ENCODE assay signal across 24 cellular contexts in the genomic region with DNA sequence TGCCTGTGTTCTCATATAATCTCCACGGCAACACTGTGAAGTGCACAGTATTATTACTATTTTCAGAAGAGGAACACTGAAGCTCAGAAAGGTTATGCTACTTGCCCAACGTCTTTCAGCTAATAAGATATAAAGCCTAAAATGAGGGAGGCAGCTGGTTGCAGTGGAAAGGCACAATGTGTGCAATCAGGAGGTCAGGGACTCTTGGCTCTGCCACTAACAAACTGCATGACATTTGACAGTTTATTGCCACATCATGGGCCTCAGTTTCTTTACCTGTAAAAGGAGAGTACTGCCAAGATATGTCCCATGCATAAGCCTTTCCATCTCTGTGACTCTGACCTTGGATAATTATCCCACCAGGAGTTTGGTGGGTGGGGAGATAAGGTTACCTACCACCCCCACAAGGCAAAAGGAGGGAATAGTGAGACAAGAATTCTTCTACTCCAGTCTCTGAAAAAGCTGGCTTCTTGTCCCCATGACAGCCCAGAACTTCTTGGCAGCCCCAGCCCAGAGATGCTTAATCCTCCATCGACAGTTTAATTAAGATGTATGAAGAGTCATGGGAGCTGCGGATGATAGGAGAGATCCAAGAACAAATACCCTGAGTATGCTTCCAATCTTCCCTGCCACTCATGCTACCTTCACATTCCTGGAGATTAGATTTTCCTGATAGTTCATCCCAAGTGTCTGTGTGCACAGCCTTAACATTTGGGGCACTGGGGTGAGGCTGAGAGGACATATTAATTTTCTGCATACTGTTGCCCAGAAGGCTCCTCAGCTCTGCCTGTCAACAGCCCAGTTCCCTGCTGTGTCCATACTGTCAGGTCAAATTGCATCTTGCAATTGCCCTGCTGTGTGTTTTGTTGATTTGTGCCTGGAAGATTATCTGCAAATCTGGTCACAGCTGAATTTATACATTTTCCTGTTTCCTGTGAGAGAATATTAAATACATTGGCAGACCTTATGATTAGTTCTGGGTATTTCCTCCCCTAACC.
"Had no signal": no experiment of that assay in that cellular context is flagged by ENCODE, and none has a peak within 500 bp of the region (broad histone marks: within the 10 kb centered on the region; RNA-seq: fewer than 3 reads in every experiment).

No MANE protein-coding gene starts in this region.

- H3K36me3 Mint-ChIP-seq: activated CD8-positive, alpha-beta memory T cell treated with anti-CD3 and anti-CD28 coated beads, Interleukin-2, amount 10 ng/mL, durations not matched to agents 7 days and 5 days; activated naive CD4-positive, alpha-beta T cell treated with anti-CD3 and anti-CD28 coated beads, Interleukin-2, amount 10 ng/mL, durations not matched to agents 7 days and 5 days; memory B cell had no signal

- H3K27me3 Mint-ChIP-seq: activated CD4-positive, alpha-beta memory T cell treated with anti-CD3 and anti-CD28 coated beads, Interleukin-2, amount 10 ng/mL, durations not matched to agents 7 days and 5 days; activated CD4-positive, alpha-beta T cell treated with anti-CD3 and anti-CD28 coated beads, Interleukin-2, amount 10 ng/mL, durations not matched to agents 24 days and 14 days; activated CD8-positive, alpha-beta memory T cell treated with anti-CD3 and anti-CD28 coated beads, Interleukin-2, amount 10 ng/mL, durations not matched to agents 7 days and 5 days; activated naive CD4-positive, alpha-beta T cell treated with anti-CD3 and anti-CD28 coated beads, Interleukin-2, amount 10 ng/mL, durations not matched to agents 7 days and 5 days; dendritic cell treated with granulocyte-macrophage colony-stimulating factor and Interleukin-4, amounts not matched to agents 40 ng/mL and 50 ng/mL, for 4 days had no signal

- H3K27ac Mint-ChIP-seq: activated CD4-positive, alpha-beta memory T cell treated with anti-CD3 and anti-CD28 coated beads, Interleukin-2, amount 10 ng/mL, durations not matched to agents 7 days and 5 days; activated CD4-positive, alpha-beta T cell treated with anti-CD3 and anti-CD28 coated beads, Interleukin-2, amount 10 ng/mL, durations not matched to agents 24 days and 14 days; activated CD8-positive, alpha-beta memory T cell treated with anti-CD3 and anti-CD28 coated beads, Interleukin-2, amount 10 ng/mL, durations not matched to agents 7 days and 5 days; activated naive CD4-positive, alpha-beta T cell treated with anti-CD3 and anti-CD28 coated beads, Interleukin-2, amount 10 ng/mL, durations not matched to agents 7 days and 5 days; dendritic cell treated with granulocyte-macrophage colony-stimulating factor and Interleukin-4, amounts not matched to agents 40 ng/mL and 50 ng/mL, for 4 days; memory B cell; nephron; T-helper 2 cell treated with Interferon-gamma antibody and Interleukin-4, amounts not matched to agents 5 μg/mL and 100 μg/mL, for 36 hours; type B pancreatic cell had no signal

- H3K4me1 Mint-ChIP-seq: activated CD4-positive, alpha-beta memory T cell treated with anti-CD3 and anti-CD28 coated beads, Interleukin-2, amount 10 ng/mL, durations not matched to agents 7 days and 5 days; activated CD4-positive, alpha-beta T cell treated with anti-CD3 and anti-CD28 coated beads, Interleukin-2, amount 10 ng/mL, durations not matched to agents 24 days and 14 days; activated CD8-positive, alpha-beta memory T cell treated with anti-CD3 and anti-CD28 coated beads, Interleukin-2, amount 10 ng/mL, durations not matched to agents 7 days and 5 days; activated naive CD4-positive, alpha-beta T cell treated with anti-CD3 and anti-CD28 coated beads, Interleukin-2, amount 10 ng/mL, durations not matched to agents 7 days and 5 days; memory B cell had no signal

- H3K9me3 ChIP-seq: heart right ventricle, thoracic aorta had no signal

- H3K27ac ChIP-seq: heart right ventricle, spleen, thoracic aorta, VCaP had no signal

- DNase-seq: activated CD4-positive, alpha-beta memory T cell treated with anti-CD3 and anti-CD28 coated beads, Interleukin-2, amount 10 ng/mL, durations not matched to agents 7 days and 5 days; activated CD4-positive, alpha-beta T cell treated with anti-CD3 and anti-CD28 coated beads, Interleukin-2, amount 10 ng/mL, durations not matched to agents 24 days and 14 days; activated CD8-positive, alpha-beta memory T cell treated with anti-CD3 and anti-CD28 coated beads, Interleukin-2, amount 10 ng/mL, durations not matched to agents 7 days and 5 days; activated effector memory CD4-positive, alpha-beta T cell treated with anti-CD3 and anti-CD28 coated beads, Interleukin-2, amount 50 U/mL, for 16 hours; activated naive CD4-positive, alpha-beta T cell treated with anti-CD3 and anti-CD28 coated beads, Interleukin-2, amount 10 ng/mL, durations not matched to agents 7 days and 5 days; activated T-cell treated with anti-CD3 and anti-CD28 coated beads for 4 hours; amygdala; effector CD4-positive, alpha-beta T cell; foreskin fibroblast; heart right ventricle; islet precursor cell; left cardiac atrium; nucleus accumbens; spleen; stimulated activated CD4-positive, alpha-beta T cell treated with anti-CD3 and anti-CD28 coated beads, Interleukin-4, amount 100 ng/mL, for 1 hour; stimulated activated naive CD4-positive, alpha-beta T cell had no signal

- H3K4me3 Mint-ChIP-seq: activated CD4-positive, alpha-beta memory T cell treated with anti-CD3 and anti-CD28 coated beads, Interleukin-2, amount 10 ng/mL, durations not matched to agents 7 days and 5 days; activated CD4-positive, alpha-beta T cell treated with anti-CD3 and anti-CD28 coated beads, Interleukin-2, amount 10 ng/mL, durations not matched to agents 24 days and 14 days; activated CD8-positive, alpha-beta memory T cell treated with anti-CD3 and anti-CD28 coated beads, Interleukin-2, amount 10 ng/mL, durations not matched to agents 7 days and 5 days; activated naive CD4-positive, alpha-beta T cell treated with anti-CD3 and anti-CD28 coated beads, Interleukin-2, amount 10 ng/mL, durations not matched to agents 7 days and 5 days; dendritic cell treated with granulocyte-macrophage colony-stimulating factor and Interleukin-4, amounts not matched to agents 40 ng/mL and 50 ng/mL, for 4 days; memory B cell; nephron; T-helper 2 cell treated with Interferon-gamma antibody and Interleukin-4, amounts not matched to agents 5 μg/mL and 100 μg/mL, for 36 hours; type B pancreatic cell had no signal

- H3K9me3 Mint-ChIP-seq: activated CD4-positive, alpha-beta memory T cell treated with anti-CD3 and anti-CD28 coated beads, Interleukin-2, amount 10 ng/mL, durations not matched to agents 7 days and 5 days; activated CD4-positive, alpha-beta T cell treated with anti-CD3 and anti-CD28 coated beads, Interleukin-2, amount 10 ng/mL, durations not matched to agents 24 days and 14 days; activated naive CD4-positive, alpha-beta T cell treated with anti-CD3 and anti-CD28 coated beads, Interleukin-2, amount 10 ng/mL, durations not matched to agents 7 days and 5 days; dendritic cell treated with granulocyte-macrophage colony-stimulating factor and Interleukin-4, amounts not matched to agents 40 ng/mL and 50 ng/mL, for 4 days; nephron; T-helper 2 cell treated with Interferon-gamma antibody and Interleukin-4, amounts not matched to agents 5 μg/mL and 100 μg/mL, for 36 hours; type B pancreatic cell had no signal

- ATAC-seq: activated CD4-positive, CD25-positive, alpha-beta regulatory T cell treated with anti-CD3 and anti-CD28 coated beads, Interleukin-2, amount 50 U/mL, for 24 hours; activated CD8-positive, alpha-beta memory T cell treated with anti-CD3 and anti-CD28 coated beads, Interleukin-2, amount 10 ng/mL, durations not matched to agents 7 days and 5 days; heart right ventricle; left cardiac atrium had no signal

- H3K36me3 ChIP-seq: heart right ventricle, spleen, thoracic aorta had no signal

- H3K4me1 ChIP-seq: heart right ventricle, spleen had no signal

- H3K27me3 ChIP-seq: spleen had no signal

- H3K4me3 ChIP-seq: heart right ventricle, spleen, thoracic aorta had no signal
